Comparison of ENCODE assay signal across 1 cellular context in the genomic region with DNA sequence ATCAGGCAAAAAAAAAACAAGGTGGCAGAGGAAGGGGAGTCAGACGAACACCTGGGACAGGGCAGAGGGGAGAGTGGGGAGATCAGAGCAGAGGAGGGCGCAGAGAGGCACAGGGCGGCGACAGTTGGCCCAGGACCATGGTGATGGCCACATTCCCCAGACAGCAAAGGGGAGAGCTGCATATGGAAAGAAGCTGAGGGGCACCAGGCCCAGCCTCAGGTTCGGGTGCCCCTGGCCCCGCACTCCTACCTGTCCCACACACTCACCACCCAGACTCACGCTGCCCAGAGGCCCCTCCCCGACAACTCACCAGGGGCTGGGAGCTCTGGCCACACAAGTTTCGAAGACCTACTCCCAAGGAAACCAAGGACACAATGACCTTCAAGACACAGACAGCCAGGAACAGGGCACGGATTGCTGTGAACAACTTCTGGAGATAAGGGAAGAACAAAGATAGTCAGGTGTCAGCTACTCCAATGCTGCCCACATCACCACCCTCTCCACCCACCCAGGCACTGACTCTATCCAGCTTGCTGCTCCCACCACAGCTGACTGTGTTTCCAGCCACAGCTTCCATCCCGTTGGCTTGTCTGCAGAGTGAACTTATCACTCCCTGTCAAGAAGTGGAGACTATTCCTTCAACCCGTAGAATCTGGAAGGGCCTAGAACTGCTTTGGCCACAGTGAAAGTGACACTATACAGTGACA.
TF ChIP-seq lines count a peak whose summit lies in the region.

No MANE protein-coding gene starts in this region.

TF ChIP-seq in IMR-90, 13 proteins besides CTCF, POLR2A, EP300 and RAD21:
- TF ChIP-seq ELK1 (IDR thresholded peaks at IDR 0.05; ENCODE audit: borderline replicate concordance, low read depth, low read length), result no peak
- TF ChIP-seq NFE2L2 (IDR thresholded peaks at IDR 0.05; ENCODE audit: low read depth, low read length), result no peak
- no peak for TF ChIP-seq RCOR1 (IDR thresholded peaks at IDR 0.05; ENCODE audit: insufficient replicate concordance, low read length)
- TF ChIP-seq BHLHE40 (IDR thresholded peaks at IDR 0.05; ENCODE audit: low read depth, low read length), result no peak
- TF ChIP-seq CHD1 (IDR thresholded peaks at IDR 0.05; ENCODE audit: low read depth, low read length), result no peak
- TF ChIP-seq RFX5 (IDR thresholded peaks at IDR 0.05; ENCODE audit: low read depth, low read length), result no peak
- TF ChIP-seq FOS (IDR thresholded peaks at IDR 0.05; ENCODE audit: low read depth, low read length), result no peak
- TF ChIP-seq CEBPB (IDR thresholded peaks at IDR 0.05; ENCODE audit: low read depth, low read length), result no peak
- TF ChIP-seq MXI1 (IDR thresholded peaks at IDR 0.05; ENCODE audit: borderline replicate concordance, low read depth, low read length), result no peak
- no peak for TF ChIP-seq MAZ (IDR thresholded peaks at IDR 0.05; ENCODE audit: borderline replicate concordance, low read depth, low read length)
- no peak for TF ChIP-seq SMC3 (IDR thresholded peaks at IDR 0.05; ENCODE audit: low read depth, low read length)
- TF ChIP-seq, protein P1, sequence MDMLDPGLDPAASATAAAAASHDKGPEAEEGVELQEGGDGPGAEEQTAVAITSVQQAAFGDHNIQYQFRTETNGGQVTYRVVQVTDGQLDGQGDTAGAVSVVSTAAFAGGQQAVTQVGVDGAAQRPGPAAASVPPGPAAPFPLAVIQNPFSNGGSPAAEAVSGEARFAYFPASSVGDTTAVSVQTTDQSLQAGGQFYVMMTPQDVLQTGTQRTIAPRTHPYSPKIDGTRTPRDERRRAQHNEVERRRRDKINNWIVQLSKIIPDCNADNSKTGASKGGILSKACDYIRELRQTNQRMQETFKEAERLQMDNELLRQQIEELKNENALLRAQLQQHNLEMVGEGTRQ (IDR thresholded peaks at IDR 0.05; ENCODE audit: low read depth, low read length), result no peak
- TF ChIP-seq MAFK (IDR thresholded peaks at IDR 0.05; ENCODE audit: low read depth, low read length), result no peak
